17 cellular contexts compared by ENCODE assay signal in the genomic region with DNA sequence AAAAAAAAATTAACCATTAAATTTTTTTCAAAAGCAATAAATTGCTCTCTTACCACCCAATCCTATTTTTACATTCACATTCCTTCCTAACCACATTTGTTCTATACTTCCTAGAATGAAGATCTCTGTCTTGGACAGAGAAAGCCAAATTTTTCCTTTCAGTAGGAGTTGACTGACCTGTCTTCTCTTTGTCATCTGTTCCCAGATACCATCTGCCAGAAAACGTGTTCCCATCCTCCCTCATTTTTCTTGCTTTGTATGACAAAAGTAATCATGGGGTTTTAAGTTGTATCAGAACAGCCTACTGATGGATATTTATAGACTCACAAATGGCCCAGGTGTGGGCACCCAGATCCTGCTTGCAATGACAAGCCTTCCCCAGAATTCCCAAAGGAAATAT.
DNase-seq lines count a peak whose midpoint lies in the region; ATAC-seq and TF ChIP-seq lines count a peak whose summit lies in the region.
"Had no signal": no experiment of that assay in that cellular context is flagged by ENCODE, and none has a peak within 500 bp of the region (broad histone marks: within the 10 kb centered on the region; RNA-seq: fewer than 3 reads in every experiment).

No MANE protein-coding gene starts in this region.

- no peak for TF ChIP-seq CTCF in activated CD8-positive, alpha-beta T cell treated with anti-CD3 and anti-CD28 coated beads for 36 hours (IDR thresholded peaks at IDR 0.05)

- no peaks in the 10 kb centered on the region for H3K9me3 Mint-ChIP-seq in activated CD8-positive, alpha-beta T cell treated with anti-CD3 and anti-CD28 coated beads for 36 hours
- H3K9me3 Mint-ChIP-seq: CD8-positive, alpha-beta T cell; GM23338; H9 had no signal

- H3K4me1 Mint-ChIP-seq in activated CD8-positive, alpha-beta T cell treated with anti-CD3 and anti-CD28 coated beads for 36 hours (ENCODE audit: low read depth): no peaks in the 10 kb centered on the region
- H3K4me1 Mint-ChIP-seq: B cell; CD4-positive, CD25-positive, alpha-beta regulatory T cell; GM23338 had no signal

- no peak overlapping the region for H3K27ac Mint-ChIP-seq in activated CD8-positive, alpha-beta T cell treated with anti-CD3 and anti-CD28 coated beads for 36 hours
- H3K27ac Mint-ChIP-seq: B cell; CD4-positive, CD25-positive, alpha-beta regulatory T cell; CD8-positive, alpha-beta T cell; GM23338; H9 had no signal

- POLR2A ChIA-PET in activated CD8-positive, alpha-beta T cell treated with anti-CD3 and anti-CD28 coated beads for 36 hours (lab: Charles Lee): no interaction called here

- peaks cover 9% of the 10 kb centered on the region for H3K27me3 Mint-ChIP-seq in activated CD8-positive, alpha-beta T cell treated with anti-CD3 and anti-CD28 coated beads for 36 hours

- no peaks in the 10 kb centered on the region for H3K36me3 Mint-ChIP-seq in activated CD8-positive, alpha-beta T cell treated with anti-CD3 and anti-CD28 coated beads for 36 hours (ENCODE audit: low read depth)
- H3K36me3 Mint-ChIP-seq: CD4-positive, CD25-positive, alpha-beta regulatory T cell; CD8-positive, alpha-beta T cell had no signal

- H3K4me3 Mint-ChIP-seq in activated CD8-positive, alpha-beta T cell treated with anti-CD3 and anti-CD28 coated beads for 36 hours: no peak overlapping the region
- H3K4me3 Mint-ChIP-seq: B cell; CD4-positive, CD25-positive, alpha-beta regulatory T cell; CD8-positive, alpha-beta T cell; GM23338; H9 had no signal

- CTCF ChIA-PET in activated CD8-positive, alpha-beta T cell treated with anti-CD3 and anti-CD28 coated beads for 36 hours (lab: Charles Lee): no interaction called here

- peak; percentile 52 for DNase-seq in G401 (ENCODE audit: low spot score)
- DNase-seq in cerebellar cortex (ENCODE audit: low spot score): peak; percentile 43
- peak; percentile 6 for DNase-seq in putamen (ENCODE audit: low spot score)
- no peak for DNase-seq in activated CD8-positive, alpha-beta T cell treated with anti-CD3 and anti-CD28 coated beads for 36 hours
- DNase-seq in stimulated activated naive CD8-positive, alpha-beta T cell treated with anti-CD3 and anti-CD28 coated beads, Interleukin-15, Interleukin-2, amounts not matched to agents 100 U/mL and 50 U/mL, for 24 hours: no peak
- DNase-seq in NCI-H446 treated with DMSO at 0.1 percent for 48 hours (lab: John Stamatoyannopoulos, UW): no peak
- DNase-seq: Caco-2; CD4-positive, CD25-positive, alpha-beta regulatory T cell; CD8-positive, alpha-beta T cell; DMS153; DND-41; GDM1; H9 had no signal

- intact Hi-C loops in activated CD8-positive, alpha-beta T cell treated with anti-CD3 and anti-CD28 coated beads for 36 hours (cut with micrococcal nuclease): no loop called here

- in situ Hi-C loops in G401 (cut with HindIII; ENCODE audit: low sequenced_read_pairs): no loop called here

- no peak for ATAC-seq in activated CD8-positive, alpha-beta T cell treated with anti-CD3 and anti-CD28 coated beads for 36 hours
- no peak for ATAC-seq in stimulated activated naive CD8-positive, alpha-beta T cell treated with anti-CD3 and anti-CD28 coated beads, Interleukin-15, Interleukin-2, amounts not matched to agents 100 U/mL and 50 U/mL, for 24 hours
- ATAC-seq: CD8-positive, alpha-beta T cell; GM12878; GM23338; HCT116 had no signal

Comparison
In these comparisons a context has a peak if more than half of its experiments do, and no peak if none do; other contexts are left out.
1. DNase-seq: peak in G401 (single experiment), cerebellar cortex (single experiment) and putamen (single experiment); none in activated CD8-positive, alpha-beta T cell treated with anti-CD3 and anti-CD28 coated beads for 36 hours (single experiment), stimulated activated naive CD8-positive, alpha-beta T cell treated with anti-CD3 and anti-CD28 coated beads, Interleukin-15, Interleukin-2, amounts not matched to agents 100 U/mL and 50 U/mL, for 24 hours (single experiment) and NCI-H446 treated with DMSO at 0.1 percent for 48 hours (single experiment).